In genomic region chr12:74538491-74539258, GRCh38 we compare ENCODE assay signal across 8 cellular contexts. TPM values are rescaled to one million over a fixed set of nuclear protein-coding genes. Genes with fewer than 3 reads are reported as not detected.
A peak's percentile ranks its signal among the peaks of the same experiment; 100 is the strongest.
DNase-seq lines count a peak whose midpoint lies in the region; ATAC-seq and TF ChIP-seq lines count a peak whose summit lies in the region.

No MANE protein-coding gene starts in this region.

- H3K36me3 ChIP-seq in H7 (replicated peaks; ENCODE audit: control insufficient read depth, insufficient read depth, low read length) = no peaks in the 10 kb centered on the region; the same call in 1 of the 2 replicates

- H3K27me3 ChIP-seq in H7 (ENCODE audit: control insufficient read depth, insufficient read depth, low read length) = no peaks in the 10 kb centered on the region

- H3K4me1 Mint-ChIP-seq in brain = peaks cover 65% of the 10 kb centered on the region

- peak overlapping the region; percentile 98 to 100 (median 99) for H3K4me3 Mint-ChIP-seq in brain

- peak overlapping the region; percentile 79 for H3K4me3 ChIP-seq in H7 (ENCODE audit: insufficient read depth, low read depth, low read length)

- peak overlapping the region; percentile 99 to 100 (median 99) for H3K27ac Mint-ChIP-seq in brain

- DNase-seq in GF-D8 (lab: John Stamatoyannopoulos, UW) (peak; percentile 2), H7 (no peak), RKO (ENCODE audit: low spot score) (peak; percentile 46), kidney tubule cell (ENCODE audit: low spot score) (peak; percentile 28), iPS-NIHi11 (ENCODE audit: low spot score) (no peak)
- DNase-seq in stimulated activated naive CD4-positive, alpha-beta T cell treated with Interleukin-2 at 50 U/mL for 16 hours (lab: John Stamatoyannopoulos, UW) = peak; percentile 6

- no peak for ATAC-seq in activated CD4-positive, CD25-positive, alpha-beta regulatory T cell treated with anti-CD3 and anti-CD28 coated beads, Interleukin-2, amount 50 U/mL, for 24 hours

- peaks cover 0 to 8% (median 0%) of the 10 kb centered on the region in 5 experiments for H3K9me3 Mint-ChIP-seq in brain

- peaks cover 10% of the 10 kb centered on the region for H3K27me3 Mint-ChIP-seq in brain

- TF ChIP-seq CTCF in brain (conservative IDR thresholded peaks at IDR 0.05) = no peak

- peaks cover 58% of the 10 kb centered on the region for H3K36me3 Mint-ChIP-seq in brain

RNA-seq across cellular contexts. Expression of gene ATXN7L3B, which starts 1.0 kb away (rescaled TPM):
- total RNA-seq in H7 (2014; rRNA removed; shearing (Covaris generic)) = 25.3 and 27.2 TPM in 2 replicates
- polyA plus RNA-seq in brain (ENCODE audit: insufficient read depth, low read depth, low replicate concordance) = 51.6 TPM

Comparison
In these comparisons a context has a peak if more than half of its experiments do, and no peak if none do; other contexts are left out.
1. DNase-seq: peak in GF-D8 (single experiment), RKO (single experiment), kidney tubule cell (single experiment) and stimulated activated naive CD4-positive, alpha-beta T cell treated with Interleukin-2 at 50 U/mL for 16 hours (single experiment); none in H7 (single experiment) and iPS-NIHi11 (single experiment).